ENCODE assay signal across 10 cellular contexts in genomic region chr5:68898961-68899471, GRCh38.
DNase-seq lines count a peak whose midpoint lies in the region; ATAC-seq and TF ChIP-seq lines count a peak whose summit lies in the region.
"Had no signal": no experiment of that assay in that cellular context is flagged by ENCODE, and none has a peak within 500 bp of the region (broad histone marks: within the 10 kb centered on the region; RNA-seq: fewer than 3 reads in every experiment).

No MANE protein-coding gene starts in this region.

- H3K23ac ChIP-seq in IMR-90 (ENCODE audit: low read depth, low read length) = no peak overlapping the region

- CTCF ChIA-PET in IMR-90 (lab: Yijun Ruan, JAX) = no interaction called here

- H4K91ac ChIP-seq in IMR-90 (ENCODE audit: insufficient read depth, low read depth, low read length) = no peak overlapping the region

- no peak overlapping the region for H3K14ac ChIP-seq in IMR-90 (replicated peaks; ENCODE audit: low read depth, low read length)

- H2BK5ac ChIP-seq in IMR-90 (ENCODE audit: low read depth, low read length, poor library complexity, severe bottlenecking) = no peak overlapping the region

- no peak overlapping the region for H2AK9ac ChIP-seq in IMR-90 (replicated peaks; ENCODE audit: low read depth, low read length, poor library complexity)

- H3K36me3 ChIP-seq in IMR-90 (ENCODE audit: control insufficient read depth, insufficient read depth, low read length) = no peaks in the 10 kb centered on the region
- H3K36me3 ChIP-seq in Peyer's patch = no peaks in the 10 kb centered on the region
- no peaks in the 10 kb centered on the region for H3K36me3 ChIP-seq in prostate gland
- H3K36me3 ChIP-seq: BLaER1 treated with 17β-estradiol and CSF1 and Interleukin-3, amounts not matched to agents 10 nM and 100 nM had no signal

- no peak overlapping the region for H3K4ac ChIP-seq in IMR-90 (ENCODE audit: low read depth, low read length)

- H3K79me1 ChIP-seq in IMR-90 (ENCODE audit: low read depth in 1 of 2, low read length in 2 of 2) = no peaks in the 10 kb centered on the region

- TF ChIP-seq RAD21 in IMR-90 (IDR thresholded peaks at IDR 0.05; ENCODE audit: low read length) = no peak

- peaks cover 15% of the 10 kb centered on the region for H3K9me3 Mint-ChIP-seq in glutamatergic neuron (ENCODE audit: unreplicated experiment)
- H3K9me3 Mint-ChIP-seq: activated CD4-positive, alpha-beta memory T cell treated with anti-CD3 and anti-CD28 coated beads for 36 hours had no signal

- ATAC-seq in IMR-90 (ENCODE audit: low read depth) (peak; percentile 64), HG03097 (IDR thresholded peaks at IDR 0.05; ENCODE audit: low FRiP score, unreplicated experiment) (no peak), HG02571 (IDR thresholded peaks at IDR 0.05; ENCODE audit: unreplicated experiment) (no peak)

- no peaks in the 10 kb centered on the region for H3K9me1 ChIP-seq in IMR-90 (ENCODE audit: insufficient read depth, low read length)

- H3K27ac ChIP-seq in IMR-90 (ENCODE audit: insufficient read depth, low read length) (no peak overlapping the region), Peyer's patch (no peak overlapping the region), prostate gland (no peak overlapping the region)
- H3K27ac ChIP-seq: BLaER1 treated with 17β-estradiol and CSF1 and Interleukin-3, amounts not matched to agents 10 nM and 100 nM had no signal

- no peak for TF ChIP-seq CTCF in AG09309 (IDR thresholded peaks at IDR 0.05; ENCODE audit: control insufficient read depth, insufficient read depth, low read depth, low read length, missing control alignments)
- no peak for TF ChIP-seq CTCF in IMR-90 (conservative IDR thresholded peaks at IDR 0.05; ENCODE audit: low read depth, low read length)
- no peak for TF ChIP-seq CTCF in glutamatergic neuron (IDR thresholded peaks at IDR 0.05; ENCODE audit: partially characterized antibody, unreplicated experiment)
- TF ChIP-seq CTCF in Peyer's patch (IDR thresholded peaks at IDR 0.05) = no peak
- TF ChIP-seq CTCF in prostate gland (IDR thresholded peaks at IDR 0.05) = no peak

- WGBS in IMR-90 (ENCODE audit: extremely low coverage in 2 of 2, insufficient read length in 1 of 2), 2 experiments = 60% methylated on average over 1 of the region's 4 CpGs; no CpG with 5 or more reads in 1 of the 2 experiments
- WGBS in prostate gland = 93% methylated on average over 4 of the region's 4 CpGs

- peak overlapping the region; percentile 91 for H3K27ac Mint-ChIP-seq in glutamatergic neuron (ENCODE audit: unreplicated experiment)
- H3K27ac Mint-ChIP-seq: activated CD4-positive, alpha-beta memory T cell treated with anti-CD3 and anti-CD28 coated beads for 36 hours had no signal

- POLR2A ChIA-PET in IMR-90 (lab: Charles Lee; ENCODE audit: unreplicated experiment) = no interaction called here

- TF ChIP-seq POLR2A in IMR-90 (IDR thresholded peaks at IDR 0.05; ENCODE audit: low read depth, low read length) = no peak
- TF ChIP-seq POLR2A in Peyer's patch (IDR thresholded peaks at IDR 0.05) = no peak
- no peak for TF ChIP-seq POLR2A in prostate gland (IDR thresholded peaks at IDR 0.05)

- H3K4me1 Mint-ChIP-seq in glutamatergic neuron (ENCODE audit: low read depth, unreplicated experiment) = peaks cover 31% of the 10 kb centered on the region

- H4K8ac ChIP-seq in IMR-90 (ENCODE audit: low read depth in 2 of 2, low read length in 2 of 2) = no peak overlapping the region

- no peak overlapping the region for H2AFZ ChIP-seq in IMR-90 (replicated peaks; ENCODE audit: low read length, poor library complexity)

- no peak overlapping the region for H3K4me3 ChIP-seq in AG09309 (ENCODE audit: control insufficient read depth, low read depth, low read length)
- H3K4me3 ChIP-seq in IMR-90 (ENCODE audit: insufficient read depth, low read depth, low read length) = no peak overlapping the region
- no peak overlapping the region for H3K4me3 ChIP-seq in Peyer's patch
- H3K4me3 ChIP-seq in prostate gland = no peak overlapping the region
- H3K4me3 ChIP-seq: BLaER1 treated with 17β-estradiol and CSF1 and Interleukin-3, amounts not matched to agents 10 nM and 100 nM had no signal

- peaks cover 11% of the 10 kb centered on the region for H3K36me3 Mint-ChIP-seq in glutamatergic neuron (ENCODE audit: unreplicated experiment)
- H3K36me3 Mint-ChIP-seq: activated CD4-positive, alpha-beta memory T cell treated with anti-CD3 and anti-CD28 coated beads for 36 hours had no signal

- in situ Hi-C loops in IMR-90 (cut with MboI; ENCODE audit: low sequenced_read_pairs) = no loop called here

- no peaks in the 10 kb centered on the region for H4K20me1 ChIP-seq in IMR-90 (ENCODE audit: insufficient read depth, low read length)
- H4K20me1 ChIP-seq: BLaER1 treated with 17β-estradiol and CSF1 and Interleukin-3, amounts not matched to agents 10 nM and 100 nM had no signal

- H3K4me2 ChIP-seq in IMR-90 (ENCODE audit: low read depth, low read length) = no peak overlapping the region
- H3K4me2 ChIP-seq: BLaER1 treated with 17β-estradiol and CSF1 and Interleukin-3, amounts not matched to agents 10 nM and 100 nM had no signal

- dilution Hi-C loops in IMR-90 (cut with HindIII; ENCODE audit: low sequenced_read_pairs, unreplicated experiment) = no loop called here

- no peak overlapping the region for H3K9ac ChIP-seq in IMR-90 (ENCODE audit: low read depth, low read length)
- H3K9ac ChIP-seq: BLaER1 treated with 17β-estradiol and CSF1 and Interleukin-3, amounts not matched to agents 10 nM and 100 nM had no signal

- peak; percentile 43 for DNase-seq in AG09309 (ENCODE audit: low read depth)
- DNase-seq in IMR-90 = peak; percentile 25
- DNase-seq in RKO (ENCODE audit: low spot score) = peak; percentile 56
- DNase-seq in glutamatergic neuron = peak; percentile 71
- DNase-seq in Peyer's patch = no peak
- DNase-seq in prostate gland (ENCODE audit: low spot score) = no peak
- DNase-seq: activated CD4-positive, alpha-beta memory T cell treated with anti-CD3 and anti-CD28 coated beads for 36 hours had no signal

- H2BK15ac ChIP-seq in IMR-90 (ENCODE audit: low read depth, low read length) = no peak overlapping the region

- H3K56ac ChIP-seq in IMR-90 (ENCODE audit: extremely low read depth, insufficient read depth, low read length) = no peak overlapping the region

- no TSS peak for BruUV-seq in IMR-90 (replicated peaks; lab: Mats Ljungman, UMichigan)

- H2AK5ac ChIP-seq in IMR-90 (ENCODE audit: low read depth, low read length) = no peak overlapping the region

- H3K27me3 ChIP-seq in IMR-90 (ENCODE audit: control insufficient read depth, insufficient read depth, low read length) (peaks cover 3% of the 10 kb centered on the region; the same call in 1 of the 2 replicates), Peyer's patch (no peaks in the 10 kb centered on the region), prostate gland (replicated peaks; ENCODE audit: insufficient read depth) (no peaks in the 10 kb centered on the region)
- H3K27me3 ChIP-seq: BLaER1 treated with 17β-estradiol and CSF1 and Interleukin-3, amounts not matched to agents 10 nM and 100 nM had no signal

- H3K27me3 Mint-ChIP-seq in glutamatergic neuron (ENCODE audit: unreplicated experiment) = peaks cover 1% of the 10 kb centered on the region
- H3K27me3 Mint-ChIP-seq: activated CD4-positive, alpha-beta memory T cell treated with anti-CD3 and anti-CD28 coated beads for 36 hours had no signal

- H2BK120ac ChIP-seq in IMR-90 (ENCODE audit: low read depth, low read length) = no peak overlapping the region

- H2BK20ac ChIP-seq in IMR-90 (ENCODE audit: low read depth, low read length) = no peak overlapping the region

- intact Hi-C loops in IMR-90 (cut with micrococcal nuclease) = no loop called here
- intact Hi-C loops in prostate gland (cut with DNase I) = no loop called here

- H3K4me3 Mint-ChIP-seq in glutamatergic neuron (ENCODE audit: unreplicated experiment) = no peak overlapping the region
- H3K4me3 Mint-ChIP-seq: activated CD4-positive, alpha-beta memory T cell treated with anti-CD3 and anti-CD28 coated beads for 36 hours had no signal

- H3K4me1 ChIP-seq in IMR-90 (ENCODE audit: control insufficient read depth, insufficient read depth, low read length) (no peaks in the 10 kb centered on the region; the same call in 1 of the 2 replicates), Peyer's patch (no peaks in the 10 kb centered on the region), prostate gland (replicated peaks) (no peaks in the 10 kb centered on the region)
- H3K4me1 ChIP-seq: BLaER1 treated with 17β-estradiol and CSF1 and Interleukin-3, amounts not matched to agents 10 nM and 100 nM had no signal

- H4K5ac ChIP-seq in IMR-90 (ENCODE audit: low read depth, low read length) = no peak overlapping the region

- H3K9me3 ChIP-seq in IMR-90 (ENCODE audit: control insufficient read depth, insufficient read depth, low read length) (no peaks in the 10 kb centered on the region), Peyer's patch (no peaks in the 10 kb centered on the region), prostate gland (no peaks in the 10 kb centered on the region)
- H3K9me3 ChIP-seq: BLaER1 treated with 17β-estradiol and CSF1 and Interleukin-3, amounts not matched to agents 10 nM and 100 nM had no signal

- H3K18ac ChIP-seq in IMR-90 (ENCODE audit: low read depth, low read length) = no peak overlapping the region

TF ChIP-seq in IMR-90, 13 proteins besides CTCF, POLR2A, EP300 and RAD21:
- TF ChIP-seq BHLHE40 (IDR thresholded peaks at IDR 0.05; ENCODE audit: low read depth, low read length) (no peak), FOS (IDR thresholded peaks at IDR 0.05; ENCODE audit: low read depth, low read length) (no peak), RFX5 (IDR thresholded peaks at IDR 0.05; ENCODE audit: low read depth, low read length) (no peak)
- TF ChIP-seq, protein P1, sequence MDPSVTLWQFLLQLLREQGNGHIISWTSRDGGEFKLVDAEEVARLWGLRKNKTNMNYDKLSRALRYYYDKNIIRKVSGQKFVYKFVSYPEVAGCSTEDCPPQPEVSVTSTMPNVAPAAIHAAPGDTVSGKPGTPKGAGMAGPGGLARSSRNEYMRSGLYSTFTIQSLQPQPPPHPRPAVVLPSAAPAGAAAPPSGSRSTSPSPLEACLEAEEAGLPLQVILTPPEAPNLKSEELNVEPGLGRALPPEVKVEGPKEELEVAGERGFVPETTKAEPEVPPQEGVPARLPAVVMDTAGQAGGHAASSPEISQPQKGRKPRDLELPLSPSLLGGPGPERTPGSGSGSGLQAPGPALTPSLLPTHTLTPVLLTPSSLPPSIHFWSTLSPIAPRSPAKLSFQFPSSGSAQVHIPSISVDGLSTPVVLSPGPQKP (IDR thresholded peaks at IDR 0.05; ENCODE audit: borderline replicate concordance, low read depth, low read length) = no peak

Comparison
In these comparisons a context has a peak if more than half of its experiments do, and no peak if none do; other contexts are left out.
1. DNase-seq: peak in AG09309 (single experiment), IMR-90 (single experiment), RKO (single experiment) and glutamatergic neuron (single experiment); none in Peyer's patch (0 of 3) and prostate gland (single experiment).